In the genomic region with DNA sequence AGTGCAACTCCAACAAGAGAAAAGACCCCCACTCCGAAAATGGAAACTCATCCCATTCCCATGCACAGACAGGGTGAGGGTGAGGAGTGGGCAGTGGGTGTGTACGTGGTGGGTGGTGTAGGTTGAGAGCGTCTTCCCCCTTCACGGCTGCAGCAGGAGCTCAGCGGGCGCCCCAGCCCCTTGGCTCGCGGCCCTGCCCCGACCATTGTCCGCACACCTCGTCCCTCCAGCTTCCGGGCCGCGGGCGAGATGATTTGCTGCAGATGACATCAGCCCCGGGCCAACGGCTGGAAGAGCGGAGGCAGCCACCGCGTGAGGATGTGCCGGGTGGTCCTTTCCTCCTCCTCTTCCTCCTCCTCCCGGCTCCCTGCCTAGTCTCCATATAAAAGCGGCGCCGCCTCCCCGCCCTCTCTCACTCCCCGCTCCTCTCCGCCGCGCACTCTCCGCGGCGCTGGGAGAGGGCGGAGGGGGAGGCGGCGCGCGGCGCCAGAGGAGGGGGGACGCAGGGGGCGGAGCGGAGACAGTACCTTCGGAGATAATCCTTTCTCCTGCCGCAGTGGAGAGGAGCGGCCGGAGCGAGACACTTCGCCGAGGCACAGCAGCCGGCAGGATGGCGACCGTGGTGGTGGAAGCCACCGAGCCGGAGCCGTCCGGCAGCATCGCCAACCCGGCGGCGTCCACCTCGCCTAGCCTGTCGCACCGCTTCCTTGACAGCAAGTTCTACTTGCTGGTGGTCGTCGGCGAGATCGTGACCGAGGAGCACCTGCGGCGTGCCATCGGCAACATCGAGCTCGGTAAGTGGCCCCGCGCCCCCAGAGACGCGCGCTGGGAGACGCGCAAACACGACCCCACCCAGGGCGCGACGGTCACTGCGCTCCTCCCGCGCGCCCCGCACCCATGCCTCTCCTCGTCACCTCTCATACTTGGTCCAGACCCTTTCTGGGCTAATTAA, we compare ENCODE assay signal across 8 cellular contexts. TPM values are rescaled to one million over a fixed set of nuclear protein-coding genes. Genes with fewer than 3 reads are reported as not detected.
DNase-seq lines count a peak whose midpoint lies in the region; TF ChIP-seq lines count a peak whose summit lies in the region.

A gene (plus strand): TSS at position 554 of the 952 bp plus-strand sequence. CDS start 57 bp downstream, at position 611.

- H3K36me3 ChIP-seq in HAP-1 (replicated peaks) (peaks cover 4% of the 10 kb centered on the region; the same call in 1 of the 2 replicates), mammary epithelial cell (ENCODE audit: insufficient read depth, low read length) (no peaks in the 10 kb centered on the region), rectal smooth muscle tissue (ENCODE audit: control insufficient read depth, insufficient read depth, low read length) (no peaks in the 10 kb centered on the region)

- intact Hi-C loops in mammary epithelial cell (cut with micrococcal nuclease), result loop anchor here (2.0 to 5.0 kb wide), 2 partner anchors 90 to 324 kb away; no protein-coding TSS in a partner anchor

- H3K9me3 ChIP-seq in HAP-1 (no peaks in the 10 kb centered on the region), mammary epithelial cell (replicated peaks; ENCODE audit: insufficient read depth, low read length) (no peaks in the 10 kb centered on the region)

- no peaks in the 10 kb centered on the region for H4K20me1 ChIP-seq in mammary epithelial cell (ENCODE audit: insufficient read depth, low read length)

- TF ChIP-seq CTCF in mammary epithelial cell (conservative IDR thresholded peaks at IDR 0.05 in 1 of 2, IDR thresholded peaks at IDR 0.05 in 1 of 2; ENCODE audit: extremely low read depth in 1 of 2, insufficient read depth in 1 of 2, low read depth in 1 of 2, low read length in 2 of 2), result no peak

- in situ Hi-C loops in HAP-1 (cut with MboI; ENCODE audit: low sequenced_read_pairs), result loop anchor here (25.0 kb wide), 1 partner anchor 320 kb away; no protein-coding TSS in a partner anchor
- in situ Hi-C loops in mammary epithelial cell (cut with MboI; ENCODE audit: low sequenced_read_pairs in 2 of 2), result loop anchor here (25.0 kb wide), 2 partner anchors 320 to 430 kb away; no protein-coding TSS in a partner anchor

- TSS peak; percentile 50 for BruUV-seq in mammary epithelial cell (replicated peaks; lab: Mats Ljungman, UMichigan)

- DNase-seq in C1 segment of cervical spinal cord (lab: John Stamatoyannopoulos, UW) (peak in 13 of 14 donors; percentile 16 to 83 (median 50)), HAP-1 (ENCODE audit: low spot score in 2 of 2) (peak; percentile 84 to 93), NCI-H526 treated with DMSO at 0.1 percent for 48 hours (lab: John Stamatoyannopoulos, UW) (peak; percentile 36), mammary epithelial cell (peak; percentile 24), MV-4-11 (lab: John Stamatoyannopoulos, UW) (no peak), activated gamma-delta T cell (lab: John Stamatoyannopoulos, UW) (no peak)

- H3K27ac ChIP-seq in mammary epithelial cell (ENCODE audit: insufficient read depth, low read depth, low read length) (no peak within 1 kb of the TSS), rectal smooth muscle tissue (ENCODE audit: low read depth, low read length) (peak within 1 kb of the TSS; percentile 75)

- H3K79me2 ChIP-seq in mammary epithelial cell (ENCODE audit: insufficient read depth, low read length), result no peaks in the 10 kb centered on the region

- CTCF ChIA-PET in mammary epithelial cell (lab: Charles Lee; ENCODE audit: low non-redundant PET), result no interaction called here

- WGBS in mammary epithelial cell (ENCODE audit: low coverage, missing lambda C conversion rate), result 6% methylated on average over 28 of the region's 90 CpGs

- H3K9ac ChIP-seq in mammary epithelial cell (ENCODE audit: insufficient read depth, low read length), result no peak within 1 kb of the TSS
- peak within 1 kb of the TSS; percentile 56 for H3K9ac ChIP-seq in rectal smooth muscle tissue (ENCODE audit: low read length)

- H3K27me3 ChIP-seq in HAP-1 (ENCODE audit: low read depth) (no peaks in the 10 kb centered on the region), mammary epithelial cell (ENCODE audit: insufficient read depth, low read length) (peaks cover 18% of the 10 kb centered on the region), rectal smooth muscle tissue (ENCODE audit: control insufficient read depth, insufficient read depth, low read length) (peaks cover 5% of the 10 kb centered on the region)

- H2AFZ ChIP-seq in mammary epithelial cell (ENCODE audit: low read depth, low read length), result peak within 1 kb of the TSS; percentile 88

- peak within 1 kb of the TSS; percentile 75 for H3K4me3 ChIP-seq in HAP-1
- H3K4me3 ChIP-seq in mammary epithelial cell (replicated peaks in 1 of 3; ENCODE audit: insufficient read depth in 1 of 3, low read depth in 2 of 3, low read length in 3 of 3), result peak within 1 kb of the TSS; percentile 64 to 74 (median 66)
- peak within 1 kb of the TSS; percentile 92 for H3K4me3 ChIP-seq in iPS-11a (ENCODE audit: low read depth, low read length)
- H3K4me3 ChIP-seq in rectal smooth muscle tissue (ENCODE audit: low read length), result peak within 1 kb of the TSS; percentile 81

- H3K4me2 ChIP-seq in mammary epithelial cell (ENCODE audit: insufficient read depth, low read depth, low read length), result peak within 1 kb of the TSS; percentile 100

- dilution Hi-C loops in mammary epithelial cell (cut with HindIII; ENCODE audit: low sequenced_read_pairs), result loop anchor here (25.0 kb wide), 1 partner anchor 320 kb away; no protein-coding TSS in a partner anchor

- H3K4me1 ChIP-seq in HAP-1, result peaks cover 30% of the 10 kb centered on the region
- peaks cover 22% of the 10 kb centered on the region for H3K4me1 ChIP-seq in mammary epithelial cell (ENCODE audit: insufficient read depth, low read length)
- peaks cover 2% of the 10 kb centered on the region for H3K4me1 ChIP-seq in rectal smooth muscle tissue (ENCODE audit: control insufficient read depth, insufficient read depth, low read length)

RNA-seq across cellular contexts. Expression of the gene that starts here (rescaled TPM):
- total RNA-seq in mammary epithelial cell, result 100 to 1,000 TPM in 1 of 2 donors, 10 to 100 TPM in 1; 30.8 to 103 TPM
- polyA plus RNA-seq in mammary epithelial cell, result 4.0 TPM
- polyA minus RNA-seq in mammary epithelial cell, result 23.7 TPM

Comparison
In these comparisons a context has a peak if more than half of its experiments do, and no peak if none do; other contexts are left out.
1. DNase-seq: peak in C1 segment of cervical spinal cord (13 of 14), HAP-1 (2 of 2), NCI-H526 treated with DMSO at 0.1 percent for 48 hours (single experiment) and mammary epithelial cell (single experiment); none in MV-4-11 (single experiment) and activated gamma-delta T cell (single experiment).
2. Peak in every context shown above with its lines, with median percentiles within 50 percentile points of each other: H3K4me3 ChIP-seq.